In genomic region chr12:64781374-64782029, GRCh38 we compare ENCODE assay signal across 8 cellular contexts. TPM values are rescaled to one million over a fixed set of nuclear protein-coding genes. Genes with fewer than 3 reads are reported as not detected.
DNase-seq lines count a peak whose midpoint lies in the region; ATAC-seq and FAIRE-seq lines count a peak whose summit lies in the region.

No MANE protein-coding gene starts in this region.

- ATAC-seq in GM18502 (IDR thresholded peaks at IDR 0.05; ENCODE audit: poor library complexity, unreplicated experiment), result peak; percentile 10
- peak; percentile 13 for ATAC-seq in HG03442 (IDR thresholded peaks at IDR 0.05; ENCODE audit: unreplicated experiment)
- peak; percentile 44 to 45 for ATAC-seq in activated T-cell treated with anti-CD3 and anti-CD28 coated beads, Interleukin-2, amount 50 U/mL, for 72 hours (replicated peaks in 1 of 2)
- peak; percentile 33 to 41 for ATAC-seq in stimulated activated naive B cell treated with anti-CD40 and anti-IgM and Interleukin-4, amounts not matched to agents 10 μg/mL and 1 μg/mL and 100 μg/mL, for 72 hours (replicated peaks)
- no peak for ATAC-seq in HG03139 (IDR thresholded peaks at IDR 0.05; ENCODE audit: unreplicated experiment)

- peak; percentile 74 for FAIRE-seq in islet of Langerhans (lab: Jason Lieb, UNC)

- peaks cover 70% of the 10 kb centered on the region for H3K27me3 Mint-ChIP-seq in activated T-cell treated with anti-CD3 and anti-CD28 coated beads, Interleukin-2, amount 50 U/mL, for 72 hours (ENCODE audit: low read depth)
- peaks cover 45 to 59% of the 10 kb centered on the region in 2 donors for H3K27me3 Mint-ChIP-seq in stimulated activated naive B cell treated with anti-CD40 and anti-IgM and Interleukin-4, amounts not matched to agents 10 μg/mL and 1 μg/mL and 100 μg/mL, for 72 hours

- H3K36me3 Mint-ChIP-seq in activated T-cell treated with anti-CD3 and anti-CD28 coated beads, Interleukin-2, amount 50 U/mL, for 72 hours (ENCODE audit: insufficient read depth in 2 of 2), result peaks cover 8 to 13% of the 10 kb centered on the region in 2 donors
- peaks cover 0 to 11% of the 10 kb centered on the region in 2 donors for H3K36me3 Mint-ChIP-seq in stimulated activated naive B cell treated with anti-CD40 and anti-IgM and Interleukin-4, amounts not matched to agents 10 μg/mL and 1 μg/mL and 100 μg/mL, for 72 hours

- no peak for DNase-seq in activated T-cell treated with anti-CD3 and anti-CD28 coated beads, Interleukin-2, amount 50 U/mL, for 72 hours
- no peak for DNase-seq in stimulated activated naive B cell treated with anti-CD40 and anti-IgM and Interleukin-4, amounts not matched to agents 10 μg/mL and 1 μg/mL and 100 μg/mL, for 72 hours
- no peak for DNase-seq in nucleus accumbens (lab: John Stamatoyannopoulos, UW)
- no peak for DNase-seq in AG08395 (ENCODE audit: low spot score)

- H3K9me3 Mint-ChIP-seq in activated T-cell treated with anti-CD3 and anti-CD28 coated beads, Interleukin-2, amount 50 U/mL, for 72 hours, result no peaks in the 10 kb centered on the region
- peaks cover 0 to 11% of the 10 kb centered on the region in 2 donors for H3K9me3 Mint-ChIP-seq in stimulated activated naive B cell treated with anti-CD40 and anti-IgM and Interleukin-4, amounts not matched to agents 10 μg/mL and 1 μg/mL and 100 μg/mL, for 72 hours

- H3K4me3 Mint-ChIP-seq in activated T-cell treated with anti-CD3 and anti-CD28 coated beads, Interleukin-2, amount 50 U/mL, for 72 hours, result peak overlapping the region; percentile 78 to 87
- H3K4me3 Mint-ChIP-seq in stimulated activated naive B cell treated with anti-CD40 and anti-IgM and Interleukin-4, amounts not matched to agents 10 μg/mL and 1 μg/mL and 100 μg/mL, for 72 hours, result peak overlapping the region; percentile 78 to 85

- no peak overlapping the region for H3K27ac Mint-ChIP-seq in activated T-cell treated with anti-CD3 and anti-CD28 coated beads, Interleukin-2, amount 50 U/mL, for 72 hours
- peak overlapping the region; percentile 85 for H3K27ac Mint-ChIP-seq in stimulated activated naive B cell treated with anti-CD40 and anti-IgM and Interleukin-4, amounts not matched to agents 10 μg/mL and 1 μg/mL and 100 μg/mL, for 72 hours

- H3K4me1 Mint-ChIP-seq in activated T-cell treated with anti-CD3 and anti-CD28 coated beads, Interleukin-2, amount 50 U/mL, for 72 hours (ENCODE audit: low read depth), result peaks cover 15% of the 10 kb centered on the region
- H3K4me1 Mint-ChIP-seq in stimulated activated naive B cell treated with anti-CD40 and anti-IgM and Interleukin-4, amounts not matched to agents 10 μg/mL and 1 μg/mL and 100 μg/mL, for 72 hours, result peaks cover 11 to 19% of the 10 kb centered on the region in 2 donors

RNA-seq across cellular contexts. Expression of gene GNS, which starts 22.3 kb away (rescaled TPM):
- total RNA-seq in activated T-cell treated with anti-CD3 and anti-CD28 coated beads, Interleukin-2, amount 50 U/mL, for 72 hours, result 10 to 100 TPM; 26.0 to 40.8 TPM

RNA-seq across cellular contexts. Expression of gene TBC1D30, which starts 42.9 kb away (rescaled TPM):
- total RNA-seq in activated T-cell treated with anti-CD3 and anti-CD28 coated beads, Interleukin-2, amount 50 U/mL, for 72 hours, result under 1 TPM; 0.14 to 0.94 TPM
